1 cellular context compared by ENCODE assay signal in the genomic region with DNA sequence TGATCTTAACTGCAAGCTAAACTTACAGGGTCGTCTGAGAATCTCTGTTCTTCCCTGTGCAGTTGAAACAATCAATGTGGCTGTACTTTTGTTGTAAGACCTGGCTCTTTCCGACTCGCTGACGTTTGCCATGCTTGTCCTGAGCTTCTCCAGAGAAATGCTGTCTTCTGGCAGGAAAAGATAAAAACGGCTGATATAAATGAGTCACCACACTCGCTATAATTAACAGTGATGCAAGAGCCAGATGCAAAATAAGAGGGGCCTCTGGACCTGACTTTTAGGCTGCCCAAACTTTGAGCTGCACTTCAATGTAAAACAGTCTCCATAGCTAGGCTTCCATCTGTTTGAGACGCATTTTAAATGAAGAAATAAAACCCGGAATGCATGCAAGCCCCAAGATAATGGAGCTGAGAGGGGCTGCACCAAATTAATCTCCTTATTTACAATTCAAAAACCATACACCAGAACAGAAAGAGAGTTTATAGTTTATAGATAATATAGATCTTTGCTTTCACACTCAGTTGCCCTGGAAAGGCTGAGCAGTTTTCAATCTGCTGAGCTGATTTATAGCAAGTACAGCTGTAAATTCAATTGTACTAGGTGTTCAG.
TF ChIP-seq lines count a peak whose summit lies in the region.

No MANE protein-coding gene starts in this region.

TF ChIP-seq in endothelial cell of umbilical vein, 7 proteins besides CTCF, POLR2A, EP300 and RAD21:
- TF ChIP-seq GATA2 (IDR thresholded peaks at IDR 0.05; ENCODE audit: insufficient read depth, insufficient read length, low read depth, low read length) (peak; percentile 45), FOS (IDR thresholded peaks at IDR 0.05; ENCODE audit: borderline replicate concordance, insufficient read depth, low read length) (no peak)
